12 cellular contexts compared by ENCODE assay signal in the genomic region with DNA sequence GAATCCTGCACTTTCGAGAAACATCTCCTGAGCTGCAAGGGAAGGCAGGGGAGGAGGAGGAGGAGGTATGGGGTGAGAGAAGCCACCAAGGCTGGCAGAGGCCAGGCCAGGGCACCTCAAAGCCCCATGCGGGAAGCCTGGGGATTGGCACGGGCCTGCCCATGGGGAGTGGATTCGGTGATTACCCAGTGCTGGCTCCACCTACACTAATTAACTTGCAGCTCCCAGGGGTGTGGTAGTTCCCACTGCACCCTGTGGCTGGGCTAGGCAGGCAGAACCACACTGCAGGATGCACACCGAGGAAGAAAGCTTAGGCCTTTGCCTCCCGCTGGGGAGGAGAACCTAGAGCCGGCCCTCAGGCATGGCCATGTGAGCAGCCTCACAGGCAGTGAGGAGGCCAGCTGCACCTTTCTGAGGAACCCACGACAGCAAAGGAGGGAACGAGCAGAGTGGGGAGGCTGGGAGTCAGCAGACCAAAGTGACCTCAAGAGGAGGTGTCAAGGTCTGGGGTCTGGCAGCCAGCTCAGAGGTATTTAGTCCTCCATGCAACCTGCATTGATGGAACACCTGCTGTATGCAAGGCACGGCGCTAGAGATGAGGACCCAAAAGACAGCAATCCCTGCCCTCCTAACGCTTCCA. TPM values are rescaled to one million over a fixed set of nuclear protein-coding genes. Genes with fewer than 3 reads are reported as not detected.
"Had no signal": no experiment of that assay in that cellular context is flagged by ENCODE, and none has a peak within 500 bp of the region (broad histone marks: within the 10 kb centered on the region; RNA-seq: fewer than 3 reads in every experiment).

No MANE protein-coding gene starts in this region.

- H3K4me1 Mint-ChIP-seq: activated naive CD4-positive, alpha-beta T cell treated with anti-CD3 and anti-CD28 coated beads, Interleukin-2, amount 50 U/mL, for 24 hours; activated T-helper 17 cell treated with anti-CD3 and anti-CD28 coated beads, Interleukin-2, amount 50 U/mL, for 72 hours; memory B cell had no signal

- H3K27ac ChIP-seq: pancreas, skin epidermis, tibial artery had no signal

- H3K27me3 Mint-ChIP-seq: activated naive CD4-positive, alpha-beta T cell treated with anti-CD3 and anti-CD28 coated beads, Interleukin-2, amount 50 U/mL, for 24 hours had no signal

- H3K27ac Mint-ChIP-seq: activated naive CD4-positive, alpha-beta T cell treated with anti-CD3 and anti-CD28 coated beads, Interleukin-2, amount 50 U/mL, for 24 hours; activated T-helper 17 cell treated with anti-CD3 and anti-CD28 coated beads, Interleukin-2, amount 50 U/mL, for 72 hours; endodermal cell; memory B cell had no signal

- H3K36me3 ChIP-seq: pancreas, tibial artery had no signal

- H3K4me1 ChIP-seq: pancreas, tibial artery had no signal

- DNase-seq: activated T-cell treated with anti-CD3 and anti-CD28 coated beads for 4 hours, endodermal cell, erythroblast, hippocampal formation, T-helper 9 cell had no signal

- H3K9me3 Mint-ChIP-seq: activated naive CD4-positive, alpha-beta T cell treated with anti-CD3 and anti-CD28 coated beads, Interleukin-2, amount 50 U/mL, for 24 hours; activated T-helper 17 cell treated with anti-CD3 and anti-CD28 coated beads, Interleukin-2, amount 50 U/mL, for 72 hours; memory B cell had no signal

- H3K4me3 Mint-ChIP-seq: activated naive CD4-positive, alpha-beta T cell treated with anti-CD3 and anti-CD28 coated beads, Interleukin-2, amount 50 U/mL, for 24 hours; activated T-helper 17 cell treated with anti-CD3 and anti-CD28 coated beads, Interleukin-2, amount 50 U/mL, for 72 hours; brain; endodermal cell; memory B cell had no signal

- H3K9me3 ChIP-seq: pancreas, tibial artery had no signal

- H3K4me3 ChIP-seq: pancreas, skin epidermis, tibial artery had no signal

- H3K27me3 ChIP-seq: pancreas, tibial artery had no signal

- ATAC-seq: activated T-helper 17 cell treated with anti-CD3 and anti-CD28 coated beads, Interleukin-2, amount 50 U/mL, for 72 hours; pancreas had no signal

- H3K36me3 Mint-ChIP-seq: activated naive CD4-positive, alpha-beta T cell treated with anti-CD3 and anti-CD28 coated beads, Interleukin-2, amount 50 U/mL, for 24 hours; brain; memory B cell had no signal

RNA-seq across cellular contexts. Expression of gene GRID1, which starts 27.2 kb away (rescaled TPM):
- total RNA-seq: activated T-helper 17 cell treated with anti-CD3 and anti-CD28 coated beads, Interleukin-2, amount 50 U/mL, for 72 hours had no signal
